Comparison of ENCODE assay signal across 20 cellular contexts in the genomic region with DNA sequence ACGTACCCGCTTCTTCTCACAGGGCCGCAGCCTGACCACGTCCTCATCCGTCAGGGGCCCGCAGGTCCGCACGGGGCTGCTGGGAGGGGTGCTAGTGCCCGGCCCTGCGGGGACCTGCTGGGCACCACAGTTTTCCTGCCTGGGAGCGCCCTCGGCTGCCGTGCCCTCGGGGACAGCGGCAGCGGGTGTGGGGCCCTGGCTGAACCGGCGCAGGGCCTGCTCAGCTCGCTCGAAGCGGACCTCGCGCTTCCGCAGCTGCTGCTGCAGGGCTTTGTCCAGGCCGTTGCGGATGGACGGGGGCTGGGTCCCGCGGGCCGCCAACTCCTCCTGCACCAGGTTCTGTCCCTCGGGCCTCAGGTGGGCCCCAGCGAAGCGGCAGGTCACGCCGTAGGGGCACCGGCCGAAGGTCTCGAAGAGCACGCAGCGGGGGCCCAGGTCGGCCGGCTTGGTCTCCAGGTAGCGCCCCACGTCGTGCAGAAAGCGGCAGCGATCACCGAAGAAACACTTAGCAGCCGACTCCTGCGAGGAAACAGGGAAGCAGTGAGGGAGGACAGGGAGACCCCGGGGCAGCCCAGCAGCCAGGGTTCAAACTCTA. TPM values are rescaled to one million over a fixed set of nuclear protein-coding genes. Genes with fewer than 3 reads are reported as not detected.
DNase-seq lines count a peak whose midpoint lies in the region; ATAC-seq, FAIRE-seq and TF ChIP-seq lines count a peak whose summit lies in the region.
"Had no signal": no experiment of that assay in that cellular context is flagged by ENCODE, and none has a peak within 500 bp of the region (broad histone marks: within the 10 kb centered on the region; RNA-seq: fewer than 3 reads in every experiment).

No MANE protein-coding gene starts in this region.

- no peak overlapping the region for H3K27ac Mint-ChIP-seq in activated CD4-positive, alpha-beta T cell treated with anti-CD3 and anti-CD28 coated beads for 36 hours
- peak overlapping the region; percentile 58 for H3K27ac Mint-ChIP-seq in astrocyte (ENCODE audit: unreplicated experiment)
- peak overlapping the region; percentile 100 for H3K27ac Mint-ChIP-seq in natural killer cell

- CTCF ChIA-PET in activated CD4-positive, alpha-beta T cell treated with anti-CD3 and anti-CD28 coated beads for 36 hours (lab: Charles Lee), result interaction anchor here (0.6 to 4.3 kb wide), 4 partner anchors 12 to 100 kb away, joined by 3 to 15 read pairs (median 4); partner anchors contain the start of genes CATSPERD, FUT6, LONP1 and RPL36

- H3K4me1 Mint-ChIP-seq in activated CD4-positive, alpha-beta T cell treated with anti-CD3 and anti-CD28 coated beads for 36 hours, result peaks cover 13% of the 10 kb centered on the region
- H3K4me1 Mint-ChIP-seq in astrocyte (ENCODE audit: low read depth, unreplicated experiment) (peaks cover 5% of the 10 kb centered on the region), natural killer cell (peaks cover 14 to 22% of the 10 kb centered on the region in 2 donors)

- no peaks in the 10 kb centered on the region for H3K9me3 Mint-ChIP-seq in activated CD4-positive, alpha-beta T cell treated with anti-CD3 and anti-CD28 coated beads for 36 hours (ENCODE audit: low read depth)
- H3K9me3 Mint-ChIP-seq in astrocyte (ENCODE audit: unreplicated experiment) (peaks cover 2% of the 10 kb centered on the region), natural killer cell (no peaks in the 10 kb centered on the region)

- no peak overlapping the region for H2AFZ ChIP-seq in astrocyte (ENCODE audit: low read depth, low read length)

- ATAC-seq in activated CD4-positive, alpha-beta T cell treated with anti-CD3 and anti-CD28 coated beads for 36 hours, result no peak
- ATAC-seq in natural killer cell (no peak), HG02970 (IDR thresholded peaks at IDR 0.05; ENCODE audit: low FRiP score, unreplicated experiment) (no peak)
- ATAC-seq: left lobe of liver; naive thymus-derived CD8-positive, alpha-beta T cell; Right ventricle myocardium inferior; sciatic nerve had no signal

- POLR2A ChIA-PET in activated CD4-positive, alpha-beta T cell treated with anti-CD3 and anti-CD28 coated beads for 36 hours (lab: Charles Lee), result no interaction called here

- H3K9me3 ChIP-seq in astrocyte (ENCODE audit: insufficient read depth, low read depth, low read length), result no peaks in the 10 kb centered on the region
- H3K9me3 ChIP-seq: colonic mucosa, uterus had no signal

- peaks cover 7% of the 10 kb centered on the region for H3K4me1 ChIP-seq in astrocyte (ENCODE audit: insufficient read depth, low read length)
- H3K4me1 ChIP-seq: uterus had no signal

- H3K27me3 Mint-ChIP-seq in activated CD4-positive, alpha-beta T cell treated with anti-CD3 and anti-CD28 coated beads for 36 hours, result no peaks in the 10 kb centered on the region
- H3K27me3 Mint-ChIP-seq in astrocyte (ENCODE audit: low read depth, unreplicated experiment) (no peaks in the 10 kb centered on the region), natural killer cell (ENCODE audit: low read depth in 2 of 2) (peaks cover 0 to 3% of the 10 kb centered on the region in 2 donors)

- peaks cover 5% of the 10 kb centered on the region for H3K36me3 ChIP-seq in astrocyte (ENCODE audit: insufficient read depth, low read length)
- H3K36me3 ChIP-seq: uterus had no signal

- no peak for FAIRE-seq in astrocyte (lab: Jason Lieb, UNC)
- FAIRE-seq: A204.1, HTR-8/SVneo had no signal

- DNase-seq in activated CD4-positive, alpha-beta T cell treated with anti-CD3 and anti-CD28 coated beads for 36 hours, result no peak
- DNase-seq in activated CD4-positive, alpha-beta T cell treated with anti-CD3 and anti-CD28 coated beads for 1 hour, result no peak
- no peak for DNase-seq in HFF-Myc (ENCODE audit: extremely low read depth, low read depth)
- no peak for DNase-seq in astrocyte (ENCODE audit: low read depth)
- DNase-seq in natural killer cell, result no peak
- no peak for DNase-seq in stimulated activated CD4-positive, alpha-beta T cell treated with anti-CD3 and anti-CD28 coated beads, Interleukin-2, amount 100 ng/mL, for 24 hours
- DNase-seq in DMS53 treated with DMSO at 0.1 percent for 48 hours (lab: John Stamatoyannopoulos, UW; ENCODE audit: unreplicated experiment), result no peak
- DNase-seq: CD4-positive, alpha-beta memory T cell; colonic mucosa; naive thymus-derived CD8-positive, alpha-beta T cell; NCI-H2081; NCI-H82; stimulated activated CD4-positive, alpha-beta T cell treated with anti-CD3 and anti-CD28 coated beads, Interleukin-4, amount 100 ng/mL, for 24 hours; uterus had no signal

- peaks cover 7% of the 10 kb centered on the region for H4K20me1 ChIP-seq in astrocyte (ENCODE audit: insufficient read depth, low read length)

- no peaks in the 10 kb centered on the region for H3K27me3 ChIP-seq in astrocyte (ENCODE audit: insufficient read depth, low read length)
- H3K27me3 ChIP-seq: colonic mucosa, uterus had no signal

- H3K4me3 ChIP-seq in HFF-Myc (replicated peaks; ENCODE audit: low read depth, low read length) (peak overlapping the region; percentile 81), astrocyte (ENCODE audit: insufficient read depth, low read depth, low read length) (no peak overlapping the region)

- peaks cover 9% of the 10 kb centered on the region for H3K79me2 ChIP-seq in astrocyte (ENCODE audit: insufficient read depth, low read length)

- H3K27ac ChIP-seq in astrocyte (ENCODE audit: low read depth, low read length), result no peak overlapping the region
- H3K27ac ChIP-seq: colonic mucosa had no signal

- intact Hi-C loops in activated CD4-positive, alpha-beta T cell treated with anti-CD3 and anti-CD28 coated beads for 36 hours (cut with DNase I, micrococcal nuclease), result no loop called here
- intact Hi-C loops in natural killer cell (cut with micrococcal nuclease), result no loop called here

- peaks cover 33% of the 10 kb centered on the region for H3K36me3 Mint-ChIP-seq in activated CD4-positive, alpha-beta T cell treated with anti-CD3 and anti-CD28 coated beads for 36 hours (ENCODE audit: low read depth)
- H3K36me3 Mint-ChIP-seq in astrocyte (ENCODE audit: low read depth, unreplicated experiment) (peaks cover 9% of the 10 kb centered on the region), natural killer cell (no peaks in the 10 kb centered on the region)

- no peak overlapping the region for H3K9ac ChIP-seq in astrocyte (ENCODE audit: low read length)

- TF ChIP-seq CTCF in HFF-Myc (IDR thresholded peaks at IDR 0.05; ENCODE audit: low read depth, low read length, missing control alignments) (no peak), astrocyte (IDR thresholded peaks at IDR 0.05; ENCODE audit: insufficient read depth, low read depth, low read length) (no peak), natural killer cell (IDR thresholded peaks at IDR 0.05) (no peak)

- no peak overlapping the region for H3K4me2 ChIP-seq in astrocyte (ENCODE audit: low read length)

- H3K4me3 Mint-ChIP-seq in activated CD4-positive, alpha-beta T cell treated with anti-CD3 and anti-CD28 coated beads for 36 hours, result peak overlapping the region; percentile 98
- H3K4me3 Mint-ChIP-seq in astrocyte (ENCODE audit: unreplicated experiment) (peak overlapping the region; percentile 98), natural killer cell (no peak overlapping the region)

RNA-seq across cellular contexts. Expression of gene DUS3L, which starts 1.7 kb away (rescaled TPM):
- 10 to 100 TPM; 59.4 to 63.9 TPM for total RNA-seq in activated CD4-positive, alpha-beta T cell treated with anti-CD3 and anti-CD28 coated beads for 36 hours
- 18.4 and 19.7 TPM in 2 replicates for total RNA-seq in astrocyte
- 100 to 1,000 TPM; 116 to 140 (median 128) TPM for total RNA-seq in natural killer cell

RNA-seq across cellular contexts. Expression of gene PRR22, which starts 4.8 kb away (rescaled TPM):
- total RNA-seq in activated CD4-positive, alpha-beta T cell treated with anti-CD3 and anti-CD28 coated beads for 36 hours, result 1 to 10 TPM; 5.3 to 5.4 TPM
- total RNA-seq in astrocyte (2.0 and 2.4 TPM in 2 replicates), natural killer cell (1 to 10 TPM; 2.4 to 5.4 (median 4.2) TPM)

RNA-seq across cellular contexts. Expression of gene NRTN, which starts 15.6 kb away (rescaled TPM):
- total RNA-seq in activated CD4-positive, alpha-beta T cell treated with anti-CD3 and anti-CD28 coated beads for 36 hours, result under 1 TPM; 0.21 to 0.32 TPM
- total RNA-seq in astrocyte (0.62 and 0.66 TPM in 2 replicates), natural killer cell (under 1 TPM in 2 of 3 donors, not detected in 1; 0.33 to 0.34 TPM)
- total RNA-seq: sciatic nerve had no signal

RNA-seq across cellular contexts. Expression of gene FUT6, which starts 50.2 kb away (rescaled TPM):
- total RNA-seq in activated CD4-positive, alpha-beta T cell treated with anti-CD3 and anti-CD28 coated beads for 36 hours, result not detected
- total RNA-seq in astrocyte (0.09 TPM in 1 of 2 replicates, not detected in the other), natural killer cell (under 1 TPM in 1 of 3 donors, not detected in 2; 0.34 TPM)
- total RNA-seq: CD4-positive, alpha-beta memory T cell; naive thymus-derived CD8-positive, alpha-beta T cell; Right ventricle myocardium inferior; sciatic nerve had no signal
